Comparison of ENCODE assay signal across 1 cellular context in genomic region chr14:88546621-88547385, GRCh38.
TF ChIP-seq lines count a peak whose summit lies in the region.

No MANE protein-coding gene starts in this region.

TF ChIP-seq in IMR-90, 13 proteins besides CTCF, POLR2A, EP300 and RAD21:
- no peak for TF ChIP-seq MXI1 (IDR thresholded peaks at IDR 0.05; ENCODE audit: borderline replicate concordance, low read depth, low read length)
- no peak for TF ChIP-seq MAZ (IDR thresholded peaks at IDR 0.05; ENCODE audit: borderline replicate concordance, low read depth, low read length)
- no peak for TF ChIP-seq FOS (IDR thresholded peaks at IDR 0.05; ENCODE audit: low read depth, low read length)
- TF ChIP-seq CEBPB (IDR thresholded peaks at IDR 0.05; ENCODE audit: low read depth, low read length) = no peak
- no peak for TF ChIP-seq MAFK (IDR thresholded peaks at IDR 0.05; ENCODE audit: low read depth, low read length)
- no peak for TF ChIP-seq ELK1 (IDR thresholded peaks at IDR 0.05; ENCODE audit: borderline replicate concordance, low read depth, low read length)
- no peak for TF ChIP-seq CHD1 (IDR thresholded peaks at IDR 0.05; ENCODE audit: low read depth, low read length)
- no peak for TF ChIP-seq SMC3 (IDR thresholded peaks at IDR 0.05; ENCODE audit: low read depth, low read length)
